ENCODE assay signal across 29 cellular contexts in the genomic region with DNA sequence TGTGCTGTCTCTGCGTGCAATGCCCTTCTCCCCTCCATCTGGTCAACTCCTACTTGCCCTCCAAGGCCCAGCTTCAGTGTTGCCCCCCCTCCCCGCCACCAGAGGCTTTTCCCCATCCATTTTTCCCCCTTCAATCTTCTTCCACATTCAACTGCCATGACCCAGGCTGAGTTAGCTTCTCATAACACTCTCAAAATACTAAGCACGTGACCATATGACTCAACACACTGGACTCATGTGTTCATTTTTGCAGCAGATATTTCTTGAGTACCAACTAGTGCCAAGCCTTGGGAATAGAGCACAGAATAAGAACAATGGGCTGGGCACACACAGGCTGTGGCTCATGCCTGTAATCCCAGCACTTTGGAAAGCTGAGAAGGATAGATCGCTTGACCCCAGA.
DNase-seq lines count a peak whose midpoint lies in the region; FAIRE-seq and TF ChIP-seq lines count a peak whose summit lies in the region.
"Had no signal": no experiment of that assay in that cellular context is flagged by ENCODE, and none has a peak within 500 bp of the region (broad histone marks: within the 10 kb centered on the region; RNA-seq: fewer than 3 reads in every experiment).

No MANE protein-coding gene starts in this region.

- no peaks in the 10 kb centered on the region for H3K79me2 ChIP-seq in H1 (ENCODE audit: control insufficient read depth in 1 of 2, insufficient read depth in 2 of 2, low read length in 2 of 2)

- H3K36me3 ChIP-seq in breast epithelium, result no peaks in the 10 kb centered on the region
- no peaks in the 10 kb centered on the region for H3K36me3 ChIP-seq in H1 (ENCODE audit: control insufficient read depth in 2 of 4, insufficient read depth in 4 of 4, low read length in 3 of 4)
- H3K36me3 ChIP-seq in vagina, result no peaks in the 10 kb centered on the region
- H3K36me3 ChIP-seq: BE2C, heart right ventricle, spleen, tibial artery had no signal

- no peak for TF ChIP-seq EP300 in H1 (IDR thresholded peaks at IDR 0.05; ENCODE audit: borderline replicate concordance in 1 of 2, low read depth in 2 of 2, low read length in 2 of 2)

- peak overlapping the region; percentile 84; the same call in 1 of the 2 replicates for H2BK20ac ChIP-seq in H1 (ENCODE audit: low read length)

- no peak overlapping the region for H3K4me2 ChIP-seq in H1 (ENCODE audit: insufficient read depth in 1 of 2, low read depth in 2 of 2, low read length in 2 of 2)

- 90% methylated on average over 4 of the region's 4 CpGs; no CpG with 5 or more reads in 1 of the 2 experiments for whole genome bisulfite sequencing in H1 (ENCODE audit: extremely low coverage in 1 of 2, insufficient coverage in 1 of 2, insufficient read length in 1 of 2, insufficient replicate concordance in 2 of 2, low coverage in 1 of 2, low lambda C conversion rate in 2 of 2, missing lambda C conversion rate in 1 of 2), 2 experiments

- no peak for TF ChIP-seq RAD21 in H1 (IDR thresholded peaks at IDR 0.05 in 1 of 2, conservative IDR thresholded peaks at IDR 0.05 in 1 of 2; ENCODE audit: low read depth in 2 of 2, low read length in 2 of 2)

- POLR2A ChIA-PET in MCF 10A (lab: Yijun Ruan, JAX) (no interaction called here), H1 (lab: Charles Lee; ENCODE audit: partially characterized antibody) (interaction anchor here (0.7 to 2.5 kb wide), 4 partner anchors 13 to 59 kb away, joined by 4 to 9 read pairs (median 5); no protein-coding TSS in a partner anchor)

- TF ChIP-seq POLR2A in breast epithelium (IDR thresholded peaks at IDR 0.05) (no peak), H1 (IDR thresholded peaks at IDR 0.05; ENCODE audit: control extremely low read depth in 1 of 2, low read depth in 2 of 2, low read length in 2 of 2) (no peak), vagina (IDR thresholded peaks at IDR 0.05) (no peak)

- H2BK15ac ChIP-seq in H1 (ENCODE audit: low read length), result peak overlapping the region; percentile 48; the same call in 1 of the 2 replicates

- peaks cover 46% of the 10 kb centered on the region for H3K27me3 Mint-ChIP-seq in MCF 10A (ENCODE audit: insufficient read depth, unreplicated experiment)

- H3K27ac ChIP-seq in breast epithelium, result no peak overlapping the region
- H3K27ac ChIP-seq in H1 (ENCODE audit: low read depth, low read length), result no peak overlapping the region
- H3K27ac ChIP-seq in vagina, result no peak overlapping the region
- H3K27ac ChIP-seq: heart right ventricle, spleen, tibial artery had no signal

- H2BK12ac ChIP-seq in H1 (ENCODE audit: low read depth, low read length), result peak overlapping the region; percentile 60; the same call in 1 of the 2 replicates

- H3K4ac ChIP-seq in H1 (replicated peaks; ENCODE audit: insufficient read length, low read depth, low read length), result no peak overlapping the region

- peak overlapping the region; percentile 24; the same call in 1 of the 2 replicates for H3K18ac ChIP-seq in H1 (ENCODE audit: extremely low read depth, low read length)

- DNase-seq in MCF 10A (ENCODE audit: unreplicated experiment) (peak; percentile 33), breast epithelium (ENCODE audit: low spot score in 2 of 2) (no peak), NCI-H2196 (lab: John Stamatoyannopoulos, UW; ENCODE audit: unreplicated experiment) (peak; percentile 75), H1 (ENCODE audit: low read depth in 1 of 2, low spot score in 2 of 2) (no peak), urothelium cell line (ENCODE audit: low spot score) (peak; percentile 32), NCI-H2081 (lab: John Stamatoyannopoulos, UW) (no peak), HCEC 1CT (no peak), vagina (ENCODE audit: extremely low spot score in 2 of 2) (no peak)
- DNase-seq: activated CD4-positive, alpha-beta memory T cell treated with anti-CD3 and anti-CD28 coated beads for 36 hours; activated CD4-positive, CD25-positive, alpha-beta regulatory T cell treated with anti-CD3 and anti-CD28 coated beads, Interleukin-2, amount 50 U/mL, for 72 hours; activated T-cell treated with anti-CD3 and anti-CD28 coated beads, Interleukin-2, amount 50 U/mL, for 72 hours; BE2C; CD8-positive, alpha-beta T cell; endodermal cell; heart right ventricle; NCI-H1105 treated with DMSO at 0.1 percent for 48 hours; NCI-H1930; NCI-H524 treated with DMSO at 0.1 percent for 48 hours; NK-92 treated with Interleukin-12 subunit alpha and Interleukin-12 subunit beta, amount 100 ng/mL, for 24 hours; PC-3; right cardiac atrium; Right ventricle myocardium superior; spleen; stimulated activated CD4-positive, alpha-beta T cell treated with anti-CD3 and anti-CD28 coated beads, Interleukin-2, amount 100 ng/mL, for 24 hours; T-helper 17 cell; tibial artery had no signal

- H2AK5ac ChIP-seq in H1 (ENCODE audit: low read depth, low read length), result peak overlapping the region; percentile 94; the same call in 1 of the 2 replicates

- no peak overlapping the region for H3K9ac ChIP-seq in H1 (replicated peaks in 1 of 4; ENCODE audit: extremely low read depth in 1 of 4, low read depth in 3 of 4, low read length in 3 of 4)

- H3K27me3 ChIP-seq in breast epithelium, result peaks cover 0 to 19% of the 10 kb centered on the region in 2 donors
- no peaks in the 10 kb centered on the region for H3K27me3 ChIP-seq in H1 (replicated peaks in 1 of 4; ENCODE audit: control insufficient read depth in 3 of 4, extremely low read depth in 1 of 4, insufficient read depth in 3 of 4, low read length in 3 of 4)
- H3K27me3 ChIP-seq in vagina, result no peaks in the 10 kb centered on the region
- H3K27me3 ChIP-seq: BE2C had no signal

- CTCF ChIA-PET in MCF 10A (lab: Yijun Ruan, JAX) (no interaction called here), H1 (lab: Charles Lee; ENCODE audit: partially characterized antibody) (interaction anchor here (0.6 to 7.7 kb wide), 21 partner anchors 7 to 342 kb away, joined by 3 to 111 read pairs (median 3); no protein-coding TSS in a partner anchor)

- H3K23ac ChIP-seq in H1 (ENCODE audit: insufficient read length), result no peak overlapping the region

- H3K79me1 ChIP-seq in H1 (ENCODE audit: low read depth, low read length), result no peaks in the 10 kb centered on the region

- H3K56ac ChIP-seq in H1 (replicated peaks; ENCODE audit: insufficient read length, low read depth, low read length), result no peak overlapping the region

- H3K27ac Mint-ChIP-seq in MCF 10A (ENCODE audit: low read depth, unreplicated experiment), result no peak overlapping the region
- H3K27ac Mint-ChIP-seq: activated CD4-positive, alpha-beta memory T cell treated with anti-CD3 and anti-CD28 coated beads for 36 hours; activated T-cell treated with anti-CD3 and anti-CD28 coated beads, Interleukin-2, amount 50 U/mL, for 72 hours; CD8-positive, alpha-beta T cell; dendritic cell treated with granulocyte-macrophage colony-stimulating factor and Interleukin-4, amounts not matched to agents 40 ng/mL and 50 ng/mL, for 4 days; endodermal cell; stimulated activated naive CD8-positive, alpha-beta T cell treated with anti-CD3 and anti-CD28 coated beads, Interleukin-15, Interleukin-2, amounts not matched to agents 100 ng/mL and 50 ng/mL, for 24 hours; T-helper 17 cell had no signal

- intact Hi-C loops in MCF 10A (cut with micrococcal nuclease), result no loop called here
- intact Hi-C loops in breast epithelium (cut with DNase I; ENCODE audit: low total_unique reads), result no loop called here
- intact Hi-C loops in vagina (cut with DNase I), result no loop called here

- H3K9me3 ChIP-seq in breast epithelium, result no peaks in the 10 kb centered on the region
- no peaks in the 10 kb centered on the region for H3K9me3 ChIP-seq in H1 (ENCODE audit: insufficient read depth in 2 of 2, low read depth in 1 of 2, low read length in 1 of 2)
- H3K9me3 ChIP-seq in vagina, result no peaks in the 10 kb centered on the region
- H3K9me3 ChIP-seq: BE2C, heart right ventricle, spleen, tibial artery had no signal

- H4K91ac ChIP-seq in H1 (replicated peaks; ENCODE audit: insufficient read length, low read length), result peak overlapping the region; percentile 63

- no peak overlapping the region for H2BK120ac ChIP-seq in H1 (replicated peaks; ENCODE audit: low read depth, low read length)

- 0 out of 2 replicates have a peak, but pooled peaks cover 2% of the 10 kb centered on the region for H3K23me2 ChIP-seq in H1 (ENCODE audit: low read depth, low read length)

- no peak overlapping the region for H3K14ac ChIP-seq in H1 (ENCODE audit: insufficient read length)

- no peaks in the 10 kb centered on the region for H4K20me1 ChIP-seq in H1 (replicated peaks in 1 of 2; ENCODE audit: control insufficient read depth in 1 of 2, insufficient read depth in 2 of 2, low read length in 2 of 2)

- no peak overlapping the region for H2AFZ ChIP-seq in H1 (ENCODE audit: low read length)

- no peak for TF ChIP-seq CTCF in MCF 10A (IDR thresholded peaks at IDR 0.05; ENCODE audit: unreplicated experiment)
- TF ChIP-seq CTCF in breast epithelium (IDR thresholded peaks at IDR 0.05), result no peak
- TF ChIP-seq CTCF in H1 (IDR thresholded peaks at IDR 0.05; ENCODE audit: control extremely low read depth in 1 of 3, insufficient read depth in 1 of 3, low read depth in 1 of 3, low read length in 3 of 3), result no peak
- no peak for TF ChIP-seq CTCF in vagina (IDR thresholded peaks at IDR 0.05)

- no TSS peak for BruUV-seq in MCF 10A (replicated peaks; lab: Mats Ljungman, UMichigan)

- no peak overlapping the region for H3K4me3 ChIP-seq in breast epithelium
- no peak overlapping the region for H3K4me3 ChIP-seq in H1 (ENCODE audit: extremely low read depth in 1 of 4, insufficient read depth in 2 of 4, low read depth in 3 of 4, low read length in 4 of 4)
- no peak overlapping the region for H3K4me3 ChIP-seq in vagina
- H3K4me3 ChIP-seq: heart right ventricle, spleen, tibial artery had no signal

- H3K36me3 Mint-ChIP-seq in MCF 10A (ENCODE audit: insufficient read depth, unreplicated experiment), result no peaks in the 10 kb centered on the region
- H3K36me3 Mint-ChIP-seq: activated CD4-positive, alpha-beta memory T cell treated with anti-CD3 and anti-CD28 coated beads for 36 hours; CD8-positive, alpha-beta T cell had no signal

- H4K5ac ChIP-seq in H1 (ENCODE audit: insufficient read length, low read depth, low read length), result no peak overlapping the region

- H3K9me3 Mint-ChIP-seq in MCF 10A (ENCODE audit: unreplicated experiment), result no peaks in the 10 kb centered on the region
- H3K9me3 Mint-ChIP-seq: central memory CD8-positive, alpha-beta T cell; dendritic cell treated with granulocyte-macrophage colony-stimulating factor and Interleukin-4, amounts not matched to agents 40 ng/mL and 50 ng/mL, for 4 days; endodermal cell had no signal

- H4K8ac ChIP-seq in H1 (ENCODE audit: extremely low read depth, insufficient read depth, low read length), result no peak overlapping the region

- H3K4me1 ChIP-seq in breast epithelium (no peaks in the 10 kb centered on the region), H1 (replicated peaks in 1 of 4; ENCODE audit: control insufficient read depth in 3 of 4, insufficient read depth in 4 of 4, low read length in 3 of 4) (peaks cover 2 to 14% (median 9%) of the 10 kb centered on the region in 4 experiments; a peak in 6 of 7 replicates), vagina (no peaks in the 10 kb centered on the region)
- H3K4me1 ChIP-seq: heart right ventricle, spleen, tibial artery had no signal

- FAIRE-seq in H1 (lab: Jason Lieb, UNC) (no peak), urothelium cell line (lab: Jason Lieb, UNC) (no peak)

- no peak overlapping the region for H3K4me3 Mint-ChIP-seq in MCF 10A (ENCODE audit: unreplicated experiment)
- H3K4me3 Mint-ChIP-seq: activated CD4-positive, alpha-beta memory T cell treated with anti-CD3 and anti-CD28 coated beads for 36 hours; activated T-cell treated with anti-CD3 and anti-CD28 coated beads, Interleukin-2, amount 50 U/mL, for 72 hours; CD8-positive, alpha-beta T cell; central memory CD8-positive, alpha-beta T cell; dendritic cell treated with granulocyte-macrophage colony-stimulating factor and Interleukin-4, amounts not matched to agents 40 ng/mL and 50 ng/mL, for 4 days; endodermal cell; stimulated activated naive CD8-positive, alpha-beta T cell treated with anti-CD3 and anti-CD28 coated beads, Interleukin-15, Interleukin-2, amounts not matched to agents 100 ng/mL and 50 ng/mL, for 24 hours; T-helper 17 cell had no signal

- H3K4me1 Mint-ChIP-seq in MCF 10A (ENCODE audit: insufficient read depth, unreplicated experiment), result no peaks in the 10 kb centered on the region
- H3K4me1 Mint-ChIP-seq: central memory CD8-positive, alpha-beta T cell; T-helper 17 cell had no signal

- peak overlapping the region; percentile 80; the same call in 1 of the 2 replicates for H2BK5ac ChIP-seq in H1 (ENCODE audit: low read depth, low read length)

Comparison
In these comparisons a context has a peak if more than half of its experiments do, and no peak if none do; other contexts are left out.
1. DNase-seq: peak in MCF 10A (single experiment), NCI-H2196 (single experiment) and urothelium cell line (single experiment); none in breast epithelium (0 of 2), H1 (0 of 2), NCI-H2081 (0 of 2), HCEC 1CT (single experiment) and vagina (0 of 2).